Comparison of ENCODE assay signal across 15 cellular contexts in the genomic region with DNA sequence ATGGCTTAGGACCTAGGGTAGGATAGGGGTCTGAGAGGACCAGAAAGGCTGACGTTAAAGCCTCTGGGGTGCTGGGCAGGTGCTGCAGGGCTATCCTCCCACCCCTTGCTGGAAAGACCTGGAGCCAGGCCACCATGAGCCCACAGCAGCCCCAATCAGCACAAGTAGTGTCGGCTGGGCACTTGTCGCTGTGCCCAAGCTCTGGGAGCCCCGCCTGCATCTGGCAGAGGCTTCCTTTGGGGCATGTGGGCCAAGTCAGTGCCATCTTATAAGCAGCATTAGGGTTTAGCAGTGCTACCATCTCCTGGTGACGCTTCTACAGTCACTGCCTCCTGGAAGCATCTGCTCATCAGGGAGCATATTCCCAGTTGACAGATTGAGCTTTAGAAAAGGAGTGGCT. TPM values are rescaled to one million over a fixed set of nuclear protein-coding genes. Genes with fewer than 3 reads are reported as not detected.
A peak's percentile ranks its signal among the peaks of the same experiment; 100 is the strongest.
DNase-seq lines count a peak whose midpoint lies in the region; ATAC-seq and TF ChIP-seq lines count a peak whose summit lies in the region.
"Had no signal": no experiment of that assay in that cellular context is flagged by ENCODE, and none has a peak within 500 bp of the region (broad histone marks: within the 10 kb centered on the region; RNA-seq: fewer than 3 reads in every experiment).

No MANE protein-coding gene starts in this region.

- H3K36me3 Mint-ChIP-seq in activated T-cell treated with anti-CD3 and anti-CD28 coated beads, Interleukin-2, amount 50 U/mL, for 24 hours (ENCODE audit: low read depth) = peaks cover 8% of the 10 kb centered on the region
- peaks cover 11% of the 10 kb centered on the region for H3K36me3 Mint-ChIP-seq in activated T-cell treated with anti-CD3 and anti-CD28 coated beads, Interleukin-2, amount 50 U/mL, for 4 hours (ENCODE audit: insufficient read depth)

- no peak overlapping the region for H3K9ac ChIP-seq in colonic mucosa (ENCODE audit: low read depth in 2 of 2, low read length in 2 of 2)

- no peak overlapping the region for H3K27ac Mint-ChIP-seq in activated T-cell treated with anti-CD3 and anti-CD28 coated beads, Interleukin-2, amount 50 U/mL, for 24 hours

- no peaks in the 10 kb centered on the region for H3K9me3 Mint-ChIP-seq in activated T-cell treated with anti-CD3 and anti-CD28 coated beads, Interleukin-2, amount 50 U/mL, for 24 hours
- H3K9me3 Mint-ChIP-seq in activated T-cell treated with anti-CD3 and anti-CD28 coated beads, Interleukin-2, amount 50 U/mL, for 4 hours = no peaks in the 10 kb centered on the region

- H3K27ac ChIP-seq in colonic mucosa (no peak overlapping the region), right atrium auricular region (no peak overlapping the region), testis (no peak overlapping the region)
- H3K27ac ChIP-seq: SJCRH30 had no signal

- H3K36me3 ChIP-seq in colonic mucosa (no peaks in the 10 kb centered on the region), right atrium auricular region (no peaks in the 10 kb centered on the region), testis (ENCODE audit: low read depth, missing control alignments) (no peaks in the 10 kb centered on the region)

- H3K4me3 ChIP-seq in colonic mucosa (no peak overlapping the region), right atrium auricular region (no peak overlapping the region), testis (no peak overlapping the region)
- H3K4me3 ChIP-seq: SJCRH30 had no signal

- DNase-seq in activated T-cell treated with anti-CD3 and anti-CD28 coated beads, Interleukin-2, amount 50 U/mL, for 24 hours = peak; percentile 29
- DNase-seq in activated T-cell treated with anti-CD3 and anti-CD28 coated beads, Interleukin-2, amount 50 U/mL, for 4 hours = no peak
- DNase-seq in colonic mucosa (peak; percentile 13), right atrium auricular region (ENCODE audit: low spot score) (peak; percentile 42), testis (peak; percentile 6), HUDEP-2 (lab: John Stamatoyannopoulos, UW; ENCODE audit: unreplicated experiment in 76 of 76) (no peak), NCI-H1105 treated with DMSO at 0.1 percent for 48 hours (lab: John Stamatoyannopoulos, UW) (no peak)
- no peak for DNase-seq in activated CD4-positive, alpha-beta T cell treated with anti-CD3 and anti-CD28 coated beads for 48 hours
- DNase-seq: Calu3, DMS79 treated with DMSO at 0.1 percent for 48 hours, MV-4-11, NCI-H82, SJCRH30 had no signal

- intact Hi-C loops in colonic mucosa (cut with DNase I) = no loop called here
- intact Hi-C loops in testis (cut with DNase I; ENCODE audit: low total_unique reads) = no loop called here

- H3K4me3 Mint-ChIP-seq in activated T-cell treated with anti-CD3 and anti-CD28 coated beads, Interleukin-2, amount 50 U/mL, for 24 hours = no peak overlapping the region
- no peak overlapping the region for H3K4me3 Mint-ChIP-seq in activated T-cell treated with anti-CD3 and anti-CD28 coated beads, Interleukin-2, amount 50 U/mL, for 4 hours

- no peak for TF ChIP-seq POLR2A in testis (IDR thresholded peaks at IDR 0.05)

- H3K4me1 Mint-ChIP-seq in activated T-cell treated with anti-CD3 and anti-CD28 coated beads, Interleukin-2, amount 50 U/mL, for 24 hours (ENCODE audit: low read depth) = peaks cover 54% of the 10 kb centered on the region
- peaks cover 45% of the 10 kb centered on the region for H3K4me1 Mint-ChIP-seq in activated T-cell treated with anti-CD3 and anti-CD28 coated beads, Interleukin-2, amount 50 U/mL, for 4 hours (ENCODE audit: low read depth)

- no peaks in the 10 kb centered on the region for H3K4me1 ChIP-seq in colonic mucosa
- peaks cover 0 to 35% of the 10 kb centered on the region in 2 donors for H3K4me1 ChIP-seq in right atrium auricular region
- no peaks in the 10 kb centered on the region for H3K4me1 ChIP-seq in testis
- H3K4me1 ChIP-seq: SJCRH30 had no signal

- H3K27me3 Mint-ChIP-seq in activated T-cell treated with anti-CD3 and anti-CD28 coated beads, Interleukin-2, amount 50 U/mL, for 24 hours = no peaks in the 10 kb centered on the region
- H3K27me3 Mint-ChIP-seq in activated T-cell treated with anti-CD3 and anti-CD28 coated beads, Interleukin-2, amount 50 U/mL, for 4 hours (ENCODE audit: low read depth) = no peaks in the 10 kb centered on the region

- 90 to 96% methylated on average over 4 to 5 of the region's 5 CpGs for WGBS in testis, 2 donors

- ATAC-seq in activated T-cell treated with anti-CD3 and anti-CD28 coated beads, Interleukin-2, amount 50 U/mL, for 4 hours = no peak
- ATAC-seq: HCT116 had no signal

- no peaks in the 10 kb centered on the region for H3K27me3 ChIP-seq in colonic mucosa
- H3K27me3 ChIP-seq in right atrium auricular region = no peaks in the 10 kb centered on the region
- H3K27me3 ChIP-seq in testis = no peaks in the 10 kb centered on the region
- H3K27me3 ChIP-seq: SJCRH30 had no signal

- TF ChIP-seq CTCF in colonic mucosa (IDR thresholded peaks at IDR 0.05) (no peak), right atrium auricular region (IDR thresholded peaks at IDR 0.05) (no peak), testis (IDR thresholded peaks at IDR 0.05) (no peak)

- H3K9me3 ChIP-seq in colonic mucosa (no peaks in the 10 kb centered on the region), right atrium auricular region (no peaks in the 10 kb centered on the region), testis (no peaks in the 10 kb centered on the region)
- H3K9me3 ChIP-seq: SJCRH30 had no signal

RNA-seq across cellular contexts. Expression of a gene that starts 31.3 kb away (rescaled TPM):
- 1 to 10 TPM; 2.7 to 5.7 (median 3.1) TPM for total RNA-seq in activated T-cell treated with anti-CD3 and anti-CD28 coated beads, Interleukin-2, amount 50 U/mL, for 4 hours
- 1 to 10 TPM; 2.7 to 4.3 TPM for total RNA-seq in colonic mucosa
- total RNA-seq in right atrium auricular region = 10 to 100 TPM in 1 of 2 donors, 1 to 10 TPM in 1; 9.4 to 13.6 TPM
- total RNA-seq in testis = 10 to 100 TPM; 12.8 to 21.1 TPM
- polyA plus RNA-seq in testis (ENCODE audit: insufficient read depth, low read depth, low replicate concordance) = 14.8 TPM
- total RNA-seq: HT1080 had no signal

Comparison
In these comparisons a context has a peak if more than half of its experiments do, and no peak if none do; other contexts are left out.
1. DNase-seq: peak in activated T-cell treated with anti-CD3 and anti-CD28 coated beads, Interleukin-2, amount 50 U/mL, for 24 hours (single experiment), colonic mucosa (single experiment), right atrium auricular region (single experiment) and testis (single experiment); none in activated T-cell treated with anti-CD3 and anti-CD28 coated beads, Interleukin-2, amount 50 U/mL, for 4 hours (single experiment), HUDEP-2 (0 of 76), NCI-H1105 treated with DMSO at 0.1 percent for 48 hours (single experiment) and activated CD4-positive, alpha-beta T cell treated with anti-CD3 and anti-CD28 coated beads for 48 hours (single experiment).